23 cellular contexts compared by ENCODE assay signal in the genomic region with DNA sequence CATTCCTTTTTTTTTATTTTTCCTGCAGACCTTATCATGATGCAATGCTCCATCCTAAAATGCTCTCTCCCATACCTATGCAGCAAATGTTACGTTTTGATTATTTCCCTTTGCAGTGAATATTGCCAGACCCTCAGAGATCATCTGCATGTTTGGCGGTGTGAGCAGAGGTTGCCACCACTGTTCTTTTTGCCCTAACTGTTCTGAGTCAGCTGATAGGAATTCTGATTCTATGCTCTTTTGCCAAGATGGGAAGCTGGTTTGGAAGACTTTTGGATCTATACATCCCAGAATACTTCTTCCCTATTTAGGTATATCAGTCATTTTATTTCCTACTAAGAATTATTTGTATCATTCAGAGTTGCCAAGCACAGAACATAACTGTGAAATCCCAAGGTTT.
DNase-seq lines count a peak whose midpoint lies in the region; FAIRE-seq lines count a peak whose summit lies in the region.
"Had no signal": no experiment of that assay in that cellular context is flagged by ENCODE, and none has a peak within 500 bp of the region (broad histone marks: within the 10 kb centered on the region; RNA-seq: fewer than 3 reads in every experiment).

No MANE protein-coding gene starts in this region.

- peak overlapping the region; percentile 22 for H3K4me3 Mint-ChIP-seq in T-helper 2 cell treated with Interferon-gamma antibody and Interleukin-4, amounts not matched to agents 5 μg/mL and 100 μg/mL, for 36 hours
- H3K4me3 Mint-ChIP-seq in activated CD4-positive, alpha-beta T cell treated with anti-CD3 and anti-CD28 coated beads, Interleukin-2, amount 10 ng/mL, durations not matched to agents 7 days and 5 days, result no peak overlapping the region
- H3K4me3 Mint-ChIP-seq: activated CD4-positive, alpha-beta memory T cell treated with anti-CD3 and anti-CD28 coated beads for 36 hours; endodermal cell; T-helper 1 cell treated with Interleukin-12 subunit alpha and Interleukin-12 subunit beta and Interleukin-4 antibody, amounts not matched to agents 30 μg/mL and 1 μg/mL, for 36 hours had no signal

- no peak for DNase-seq in T-helper 2 cell treated with Interferon-gamma antibody and Interleukin-4, amounts not matched to agents 5 μg/mL and 100 μg/mL, for 36 hours (ENCODE audit: low spot score)
- DNase-seq in T-helper 2 cell (no peak), RPMI7951 (ENCODE audit: low read depth) (peak; percentile 71), fibroblast of peridontal ligament (ENCODE audit: extremely low read depth) (peak; percentile 59), urothelium cell line (ENCODE audit: low spot score) (peak; percentile 7), Kasumi-1 (lab: John Stamatoyannopoulos, UW) (no peak), caudate nucleus (lab: John Stamatoyannopoulos, UW) (no peak)
- DNase-seq in activated CD4-positive, alpha-beta T cell treated with anti-CD3 and anti-CD28 coated beads, Interleukin-2, amount 10 ng/mL, durations not matched to agents 7 days and 5 days, result no peak
- DNase-seq: activated CD4-positive, alpha-beta memory T cell treated with anti-CD3 and anti-CD28 coated beads for 36 hours; activated naive CD4-positive, alpha-beta T cell; activated T-cell treated with anti-CD3 and anti-CD28 coated beads, Interleukin-2, amount 50 U/mL, for 1 hour; aorta; endodermal cell; naive thymus-derived CD8-positive, alpha-beta T cell; NCI-H748 treated with DMSO at 0.1 percent for 48 hours; ovary; SHP77 treated with DMSO at 0.1 percent for 48 hours had no signal

- H3K27ac ChIP-seq in caudate nucleus (ENCODE audit: low read depth, low read length), result no peak overlapping the region
- H3K27ac ChIP-seq: 22Rv1, foreskin keratinocyte, ovary, right atrium auricular region, VCaP had no signal

- H3K36me3 Mint-ChIP-seq in T-helper 2 cell treated with Interferon-gamma antibody and Interleukin-4, amounts not matched to agents 5 μg/mL and 100 μg/mL, for 36 hours (ENCODE audit: low read depth), result no peaks in the 10 kb centered on the region
- no peaks in the 10 kb centered on the region for H3K36me3 Mint-ChIP-seq in activated CD4-positive, alpha-beta T cell treated with anti-CD3 and anti-CD28 coated beads, Interleukin-2, amount 10 ng/mL, durations not matched to agents 7 days and 5 days (ENCODE audit: low read depth)
- H3K36me3 Mint-ChIP-seq: activated CD4-positive, alpha-beta memory T cell treated with anti-CD3 and anti-CD28 coated beads for 36 hours had no signal

- peaks cover 37% of the 10 kb centered on the region for H3K27me3 Mint-ChIP-seq in T-helper 2 cell treated with Interferon-gamma antibody and Interleukin-4, amounts not matched to agents 5 μg/mL and 100 μg/mL, for 36 hours (ENCODE audit: low read depth)
- H3K27me3 Mint-ChIP-seq in activated CD4-positive, alpha-beta T cell treated with anti-CD3 and anti-CD28 coated beads, Interleukin-2, amount 10 ng/mL, durations not matched to agents 7 days and 5 days, result peaks cover 14% of the 10 kb centered on the region

- no peak overlapping the region for H3K27ac Mint-ChIP-seq in T-helper 2 cell treated with Interferon-gamma antibody and Interleukin-4, amounts not matched to agents 5 μg/mL and 100 μg/mL, for 36 hours
- no peak overlapping the region for H3K27ac Mint-ChIP-seq in activated CD4-positive, alpha-beta T cell treated with anti-CD3 and anti-CD28 coated beads, Interleukin-2, amount 10 ng/mL, durations not matched to agents 7 days and 5 days
- H3K27ac Mint-ChIP-seq: activated CD4-positive, alpha-beta memory T cell treated with anti-CD3 and anti-CD28 coated beads for 36 hours; endodermal cell; T-helper 1 cell treated with Interleukin-12 subunit alpha and Interleukin-12 subunit beta and Interleukin-4 antibody, amounts not matched to agents 30 μg/mL and 1 μg/mL, for 36 hours had no signal

- H3K9me3 Mint-ChIP-seq in T-helper 2 cell treated with Interferon-gamma antibody and Interleukin-4, amounts not matched to agents 5 μg/mL and 100 μg/mL, for 36 hours, result no peaks in the 10 kb centered on the region
- no peaks in the 10 kb centered on the region for H3K9me3 Mint-ChIP-seq in activated CD4-positive, alpha-beta T cell treated with anti-CD3 and anti-CD28 coated beads, Interleukin-2, amount 10 ng/mL, durations not matched to agents 7 days and 5 days
- H3K9me3 Mint-ChIP-seq: activated CD4-positive, alpha-beta memory T cell treated with anti-CD3 and anti-CD28 coated beads for 36 hours; endodermal cell; naive thymus-derived CD8-positive, alpha-beta T cell; T-helper 1 cell treated with Interleukin-12 subunit alpha and Interleukin-12 subunit beta and Interleukin-4 antibody, amounts not matched to agents 30 μg/mL and 1 μg/mL, for 36 hours had no signal

- no peak for FAIRE-seq in urothelium cell line (lab: Jason Lieb, UNC)
- FAIRE-seq: HepG2 had no signal

- POLR2A ChIA-PET in activated CD4-positive, alpha-beta T cell treated with anti-CD3 and anti-CD28 coated beads, Interleukin-2, amount 10 ng/mL, durations not matched to agents 7 days and 5 days (lab: Charles Lee), result no interaction called here

- H3K4me1 Mint-ChIP-seq in T-helper 2 cell treated with Interferon-gamma antibody and Interleukin-4, amounts not matched to agents 5 μg/mL and 100 μg/mL, for 36 hours (ENCODE audit: low read depth), result peaks cover 21% of the 10 kb centered on the region
- peaks cover 27% of the 10 kb centered on the region for H3K4me1 Mint-ChIP-seq in activated CD4-positive, alpha-beta T cell treated with anti-CD3 and anti-CD28 coated beads, Interleukin-2, amount 10 ng/mL, durations not matched to agents 7 days and 5 days

- CTCF ChIA-PET in activated CD4-positive, alpha-beta T cell treated with anti-CD3 and anti-CD28 coated beads, Interleukin-2, amount 10 ng/mL, durations not matched to agents 7 days and 5 days (lab: Charles Lee), result no interaction called here

Comparison
In these comparisons a context has a peak if more than half of its experiments do, and no peak if none do; other contexts are left out.
1. DNase-seq: peak in RPMI7951 (single experiment), fibroblast of peridontal ligament (single experiment) and urothelium cell line (single experiment); none in T-helper 2 cell treated with Interferon-gamma antibody and Interleukin-4, amounts not matched to agents 5 μg/mL and 100 μg/mL, for 36 hours (single experiment), T-helper 2 cell (0 of 5), Kasumi-1 (0 of 2), activated CD4-positive, alpha-beta T cell treated with anti-CD3 and anti-CD28 coated beads, Interleukin-2, amount 10 ng/mL, durations not matched to agents 7 days and 5 days (single experiment) and caudate nucleus (0 of 61).